ENCODE assay signal across 1 cellular context in the genomic region with DNA sequence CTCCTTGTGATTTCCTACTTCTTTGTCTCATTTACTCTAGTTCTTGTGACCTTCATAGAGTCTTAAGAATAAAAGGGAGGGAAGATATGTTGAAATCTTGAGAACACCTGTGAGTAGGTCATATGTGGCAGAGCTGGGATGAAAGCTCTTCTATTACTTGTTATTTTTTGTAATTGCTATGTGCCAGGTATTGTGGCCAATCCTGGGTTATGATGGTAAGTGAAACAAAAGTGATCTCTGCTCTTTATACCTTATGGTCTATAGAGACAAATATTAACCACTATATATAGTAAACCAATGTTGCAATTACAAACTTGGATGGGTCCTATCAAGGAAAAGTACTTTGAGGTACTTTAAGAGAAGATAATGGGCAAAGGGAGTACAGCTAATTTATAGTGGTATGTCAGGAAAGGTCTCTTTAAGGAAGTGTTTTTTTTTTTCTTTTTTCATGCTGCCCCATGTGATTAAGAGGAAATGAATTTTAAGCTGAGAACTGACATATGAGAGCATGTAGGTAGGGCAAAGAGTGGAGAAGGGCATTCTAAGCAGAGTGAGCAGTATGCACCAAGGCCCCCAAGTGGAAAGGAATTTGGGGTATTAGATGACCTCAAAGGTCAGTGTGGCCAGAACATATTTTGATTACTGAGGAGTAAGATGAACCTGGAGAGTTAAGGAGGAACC.
TF ChIP-seq lines count a peak whose summit lies in the region.

No MANE protein-coding gene starts in this region.

TF ChIP-seq in HepG2, 621 proteins besides CTCF, POLR2A, EP300 and RAD21:
- TF ChIP-seq, protein P1, sequence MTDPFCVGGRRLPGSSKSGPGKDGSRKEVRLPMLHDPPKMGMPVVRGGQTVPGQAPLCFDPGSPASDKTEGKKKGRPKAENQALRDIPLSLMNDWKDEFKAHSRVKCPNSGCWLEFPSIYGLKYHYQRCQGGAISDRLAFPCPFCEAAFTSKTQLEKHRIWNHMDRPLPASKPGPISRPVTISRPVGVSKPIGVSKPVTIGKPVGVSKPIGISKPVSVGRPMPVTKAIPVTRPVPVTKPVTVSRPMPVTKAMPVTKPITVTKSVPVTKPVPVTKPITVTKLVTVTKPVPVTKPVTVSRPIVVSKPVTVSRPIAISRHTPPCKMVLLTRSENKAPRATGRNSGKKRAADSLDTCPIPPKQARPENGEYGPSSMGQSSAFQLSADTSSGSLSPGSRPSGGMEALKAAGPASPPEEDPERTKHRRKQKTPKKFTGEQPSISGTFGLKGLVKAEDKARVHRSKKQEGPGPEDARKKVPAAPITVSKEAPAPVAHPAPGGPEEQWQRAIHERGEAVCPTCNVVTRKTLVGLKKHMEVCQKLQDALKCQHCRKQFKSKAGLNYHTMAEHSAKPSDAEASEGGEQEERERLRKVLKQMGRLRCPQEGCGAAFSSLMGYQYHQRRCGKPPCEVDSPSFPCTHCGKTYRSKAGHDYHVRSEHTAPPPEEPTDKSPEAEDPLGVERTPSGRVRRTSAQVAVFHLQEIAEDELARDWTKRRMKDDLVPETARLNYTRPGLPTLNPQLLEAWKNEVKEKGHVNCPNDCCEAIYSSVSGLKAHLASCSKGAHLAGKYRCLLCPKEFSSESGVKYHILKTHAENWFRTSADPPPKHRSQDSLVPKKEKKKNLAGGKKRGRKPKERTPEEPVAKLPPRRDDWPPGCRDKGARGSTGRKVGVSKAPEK (CRISPR knock-in tag; IDR thresholded peaks at IDR 0.05; ENCODE audit: borderline replicate concordance), result no peak
- TF ChIP-seq RBM39 (IDR thresholded peaks at IDR 0.05; ENCODE audit: low read depth, low read length, poor library complexity, severe bottlenecking), result no peak
- TF ChIP-seq, protein P2, sequence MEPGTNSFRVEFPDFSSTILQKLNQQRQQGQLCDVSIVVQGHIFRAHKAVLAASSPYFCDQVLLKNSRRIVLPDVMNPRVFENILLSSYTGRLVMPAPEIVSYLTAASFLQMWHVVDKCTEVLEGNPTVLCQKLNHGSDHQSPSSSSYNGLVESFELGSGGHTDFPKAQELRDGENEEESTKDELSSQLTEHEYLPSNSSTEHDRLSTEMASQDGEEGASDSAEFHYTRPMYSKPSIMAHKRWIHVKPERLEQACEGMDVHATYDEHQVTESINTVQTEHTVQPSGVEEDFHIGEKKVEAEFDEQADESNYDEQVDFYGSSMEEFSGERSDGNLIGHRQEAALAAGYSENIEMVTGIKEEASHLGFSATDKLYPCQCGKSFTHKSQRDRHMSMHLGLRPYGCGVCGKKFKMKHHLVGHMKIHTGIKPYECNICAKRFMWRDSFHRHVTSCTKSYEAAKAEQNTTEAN (CRISPR knock-in tag; conservative IDR thresholded peaks at IDR 0.05), result no peak
- TF ChIP-seq ZZZ3 (CRISPR knock-in tag; IDR thresholded peaks at IDR 0.05; ENCODE audit: borderline replicate concordance), result no peak
- TF ChIP-seq ZNF260 (CRISPR knock-in tag; IDR thresholded peaks at IDR 0.05; ENCODE audit: borderline replicate concordance, low read depth), result no peak
- no peak for TF ChIP-seq ZBTB1 (CRISPR knock-in tag; IDR thresholded peaks at IDR 0.05; ENCODE audit: borderline replicate concordance)
- no peak for TF ChIP-seq ZNF24 (IDR thresholded peaks at IDR 0.05)
- no peak for TF ChIP-seq ZNF446 (CRISPR knock-in tag; IDR thresholded peaks at IDR 0.05)
- TF ChIP-seq CENPT (CRISPR knock-in tag; IDR thresholded peaks at IDR 0.05; ENCODE audit: low read depth), result no peak
- TF ChIP-seq MIER2 (CRISPR knock-in tag; IDR thresholded peaks at IDR 0.05), result no peak
- TF ChIP-seq, protein P3, sequence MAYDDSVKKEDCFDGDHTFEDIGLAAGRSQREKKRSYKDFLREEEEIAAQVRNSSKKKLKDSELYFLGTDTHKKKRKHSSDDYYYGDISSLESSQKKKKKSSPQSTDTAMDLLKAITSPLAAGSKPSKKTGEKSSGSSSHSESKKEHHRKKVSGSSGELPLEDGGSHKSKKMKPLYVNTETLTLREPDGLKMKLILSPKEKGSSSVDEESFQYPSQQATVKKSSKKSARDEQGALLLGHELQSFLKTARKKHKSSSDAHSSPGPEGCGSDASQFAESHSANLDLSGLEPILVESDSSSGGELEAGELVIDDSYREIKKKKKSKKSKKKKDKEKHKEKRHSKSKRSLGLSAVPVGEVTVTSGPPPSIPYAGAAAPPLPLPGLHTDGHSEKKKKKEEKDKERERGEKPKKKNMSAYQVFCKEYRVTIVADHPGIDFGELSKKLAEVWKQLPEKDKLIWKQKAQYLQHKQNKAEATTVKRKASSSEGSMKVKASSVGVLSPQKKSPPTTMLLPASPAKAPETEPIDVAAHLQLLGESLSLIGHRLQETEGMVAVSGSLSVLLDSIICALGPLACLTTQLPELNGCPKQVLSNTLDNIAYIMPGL (CRISPR knock-in tag; IDR thresholded peaks at IDR 0.05; ENCODE audit: borderline replicate concordance in 1 of 2, low read depth in 1 of 2), result no peak
- TF ChIP-seq ZXDC (CRISPR knock-in tag; IDR thresholded peaks at IDR 0.05), result no peak
- TF ChIP-seq MLX (CRISPR knock-in tag; IDR thresholded peaks at IDR 0.05), result no peak
- no peak for TF ChIP-seq CCAR2 (optimal IDR thresholded peaks at IDR 0.05; ENCODE audit: low read depth, low read length)
TF ChIP-seq in HepG2: peak in this region for 0.
